Comparison of ENCODE assay signal across 28 cellular contexts in genomic region chr4:70676554-70677090, GRCh38. TPM values are rescaled to one million over a fixed set of nuclear protein-coding genes. Genes with fewer than 3 reads are reported as not detected.
A peak's percentile ranks its signal among the peaks of the same experiment; 100 is the strongest.
DNase-seq lines count a peak whose midpoint lies in the region; ATAC-seq, FAIRE-seq and TF ChIP-seq lines count a peak whose summit lies in the region.
"Had no signal": no experiment of that assay in that cellular context is flagged by ENCODE, and none has a peak within 500 bp of the region (broad histone marks: within the 10 kb centered on the region; RNA-seq: fewer than 3 reads in every experiment).

No MANE protein-coding gene starts in this region.

- no peaks in the 10 kb centered on the region for H4K20me1 ChIP-seq in BLaER1 treated with 17β-estradiol and CSF1 and Interleukin-3, amounts not matched to agents 10 nM and 100 nM
- no peaks in the 10 kb centered on the region for H4K20me1 ChIP-seq in MM.1S (ENCODE audit: insufficient read depth, low read length)
- H4K20me1 ChIP-seq in K562 (replicated peaks; ENCODE audit: control insufficient read depth, insufficient read depth, low read length) = no peaks in the 10 kb centered on the region

- no peaks in the 10 kb centered on the region for H3K9me1 ChIP-seq in K562 (ENCODE audit: control insufficient read depth, insufficient read depth, low read length)

- no peak overlapping the region for H3K9ac ChIP-seq in BLaER1 treated with 17β-estradiol and CSF1 and Interleukin-3, amounts not matched to agents 10 nM and 100 nM
- H3K9ac ChIP-seq in MM.1S (ENCODE audit: low read length) (no peak overlapping the region), K562 (ENCODE audit: insufficient read depth in 1 of 2, low read depth in 2 of 2, low read length in 2 of 2) (no peak overlapping the region)
- H3K9ac ChIP-seq: neural progenitor cell, parathyroid adenoma had no signal

- ATAC-seq in K562 (no peak; the same call in 2 of the 3 replicates), GM19035 (IDR thresholded peaks at IDR 0.05; ENCODE audit: unreplicated experiment) (no peak), HG03039 (IDR thresholded peaks at IDR 0.05; ENCODE audit: unreplicated experiment) (no peak)
- ATAC-seq: activated CD8-positive, alpha-beta memory T cell treated with anti-CD3 and anti-CD28 coated beads, Interleukin-2, amount 10 ng/mL, durations not matched to agents 7 days and 5 days; heart right ventricle; HepG2 had no signal

- TF ChIP-seq POLR2A in GM12891 (IDR thresholded peaks at IDR 0.05; ENCODE audit: low read depth, low read length) = no peak
- no peak for TF ChIP-seq POLR2A in K562 (conservative IDR thresholded peaks at IDR 0.05)

- CTCF ChIA-PET in K562 (lab: Yijun Ruan, JAX; ENCODE audit: low intra/inter-chr PET ratio) = no interaction called here

- H3K9me2 ChIP-seq in MM.1S (replicated peaks; ENCODE audit: insufficient read depth, low read length) = no peaks in the 10 kb centered on the region

- H3K4me3 ChIP-seq in BLaER1 treated with 17β-estradiol and CSF1 and Interleukin-3, amounts not matched to agents 10 nM and 100 nM = no peak overlapping the region
- no peak overlapping the region for H3K4me3 ChIP-seq in MM.1S (ENCODE audit: low read length)
- no peak overlapping the region for H3K4me3 ChIP-seq in K562
- H3K4me3 ChIP-seq: breast epithelium, heart right ventricle, left ventricle myocardium inferior, neural progenitor cell, transverse colon had no signal

- in situ Hi-C loops in K562 (cut with MboI) = no loop called here

- TF ChIP-seq CTCF in MM.1S (IDR thresholded peaks at IDR 0.05; ENCODE audit: low read length) (no peak), K562 (IDR thresholded peaks at IDR 0.05 in 2 of 3, conservative IDR thresholded peaks at IDR 0.05 in 1 of 3; ENCODE audit: insufficient read depth in 2 of 3, low read depth in 1 of 3, low read length in 3 of 3) (no peak)

- H3K36me3 ChIP-seq in BLaER1 treated with 17β-estradiol and CSF1 and Interleukin-3, amounts not matched to agents 10 nM and 100 nM = no peaks in the 10 kb centered on the region
- no peaks in the 10 kb centered on the region for H3K36me3 ChIP-seq in MM.1S (replicated peaks; ENCODE audit: insufficient read depth, low read length)
- no peaks in the 10 kb centered on the region for H3K36me3 ChIP-seq in K562 (ENCODE audit: control insufficient read depth, insufficient read depth, low read length)
- H3K36me3 ChIP-seq: breast epithelium, heart right ventricle, left ventricle myocardium inferior, neural progenitor cell, transverse colon had no signal

- H3K79me2 ChIP-seq in MM.1S (ENCODE audit: low read length) (peaks cover 16% of the 10 kb centered on the region), K562 (ENCODE audit: control insufficient read depth, insufficient read depth, low read length) (no peaks in the 10 kb centered on the region)
- H3K79me2 ChIP-seq: parathyroid adenoma had no signal

- BruUV-seq in K562 (replicated peaks; lab: Mats Ljungman, UMichigan) = no TSS peak

- no peaks in the 10 kb centered on the region for H3K9me3 ChIP-seq in BLaER1 treated with 17β-estradiol and CSF1 and Interleukin-3, amounts not matched to agents 10 nM and 100 nM (replicated peaks in 1 of 11)
- H3K9me3 ChIP-seq in MM.1S (replicated peaks; ENCODE audit: insufficient read depth, low read length) (no peaks in the 10 kb centered on the region), K562 (replicated peaks; ENCODE audit: control insufficient read depth, insufficient read depth, low read depth, low read length) (no peaks in the 10 kb centered on the region)
- H3K9me3 ChIP-seq: breast epithelium, heart right ventricle, left ventricle myocardium inferior, transverse colon had no signal

- peaks cover 0 to 50% (median 34%) of the 10 kb centered on the region in 10 experiments; a peak in 17 of 20 replicates for H3K4me1 ChIP-seq in BLaER1 treated with 17β-estradiol and CSF1 and Interleukin-3, amounts not matched to agents 10 nM and 100 nM
- H3K4me1 ChIP-seq in MM.1S (ENCODE audit: low read length) (peaks cover 53% of the 10 kb centered on the region), K562 (replicated peaks in 1 of 2; ENCODE audit: control insufficient read depth in 2 of 2, insufficient read depth in 2 of 2, low read length in 2 of 2) (no peaks in the 10 kb centered on the region)
- H3K4me1 ChIP-seq: breast epithelium, heart right ventricle, left ventricle myocardium inferior, neural progenitor cell, parathyroid adenoma, transverse colon had no signal

- peaks cover 45% of the 10 kb centered on the region for H3F3A ChIP-seq in MM.1S (ENCODE audit: insufficient read depth, low read length)

- no peak for TF ChIP-seq RAD21 in K562 (CRISPR knock-in tag; conservative IDR thresholded peaks at IDR 0.05 in 1 of 2, IDR thresholded peaks at IDR 0.05 in 1 of 2)

- H3K27ac ChIP-seq in BLaER1 treated with 17β-estradiol and CSF1 and Interleukin-3, amounts not matched to agents 10 nM and 100 nM = no peak overlapping the region; a peak in 1 of 22 replicates
- H3K27ac ChIP-seq in MM.1S (ENCODE audit: low read length) (peak overlapping the region; percentile 99; the same call in 1 of the 2 replicates), K562 (ENCODE audit: extremely low read depth, low read depth, low read length) (no peak overlapping the region)
- H3K27ac ChIP-seq: breast epithelium, heart right ventricle, left ventricle myocardium inferior, neural progenitor cell, parathyroid adenoma had no signal

- POLR2A ChIA-PET in K562 (lab: Yijun Ruan, JAX) = no interaction called here

- WGBS in K562 (ENCODE audit: insufficient coverage, low coverage, missing lambda C conversion rate) = 46% methylated on average over 3 of the region's 6 CpGs

- no peak for TF ChIP-seq EP300 in K562 (IDR thresholded peaks at IDR 0.05; ENCODE audit: low read length)

- FAIRE-seq in GM12891 (lab: Jason Lieb, UNC) (peak; percentile 66), K562 (lab: Jason Lieb, UNC) (no peak)
- FAIRE-seq: HepG2 had no signal

- no peaks in the 10 kb centered on the region for H3K27me3 ChIP-seq in BLaER1 treated with 17β-estradiol and CSF1 and Interleukin-3, amounts not matched to agents 10 nM and 100 nM
- H3K27me3 ChIP-seq in MM.1S (replicated peaks; ENCODE audit: insufficient read depth, low read length) = no peaks in the 10 kb centered on the region
- H3K27me3 ChIP-seq in K562 (ENCODE audit: control insufficient read depth in 2 of 2, insufficient read depth in 2 of 2, low read length in 2 of 2) = no peaks in the 10 kb centered on the region
- H3K27me3 ChIP-seq: breast epithelium, heart right ventricle, neural progenitor cell, transverse colon had no signal

- DNase-seq in GM12891 (ENCODE audit: insufficient read length, low spot score) (no peak), MM.1S (no peak), K562 (ENCODE audit: extremely low read depth in 1 of 4, low spot score in 3 of 4) (no peak), NCI-H2196 (lab: John Stamatoyannopoulos, UW; ENCODE audit: unreplicated experiment) (no peak)
- DNase-seq: activated CD4-positive, alpha-beta T cell treated with anti-CD3 and anti-CD28 coated beads for 48 hours; activated CD8-positive, alpha-beta memory T cell treated with anti-CD3 and anti-CD28 coated beads, Interleukin-2, amount 10 ng/mL, durations not matched to agents 7 days and 5 days; activated T-cell treated with anti-CD3 and anti-CD28 coated beads, Interleukin-2, amount 50 U/mL, for 48 hours; amniotic stem cell; CD4-positive, CD25-positive, alpha-beta regulatory T cell; foreskin melanocyte; H7; heart right ventricle; left ventricle myocardium inferior; mesendoderm; NCI-H1105; NCI-H187 treated with DMSO at 0.1 percent for 48 hours; NCI-H526; retina; SIG-M5; transverse colon had no signal

- H2AFZ ChIP-seq in MM.1S (ENCODE audit: low read length) (no peak overlapping the region), K562 (ENCODE audit: low read depth, low read length) (peak overlapping the region; percentile 5; the same call in 1 of the 2 replicates)
- H2AFZ ChIP-seq: neural progenitor cell, parathyroid adenoma had no signal

- H3K4me2 ChIP-seq in BLaER1 treated with 17β-estradiol and CSF1 and Interleukin-3, amounts not matched to agents 10 nM and 100 nM = peak overlapping the region in 9 of 11 experiments; percentile 33 to 67 (median 43); a peak in 17 of 22 replicates
- H3K4me2 ChIP-seq in MM.1S (ENCODE audit: low read depth, low read length) = no peak overlapping the region
- H3K4me2 ChIP-seq in K562 (ENCODE audit: insufficient read depth, low read length) = no peak overlapping the region
- H3K4me2 ChIP-seq: neural progenitor cell had no signal

- intact Hi-C loops in K562 (cut with micrococcal nuclease) = no loop called here

RNA-seq across cellular contexts. Expression of gene JCHAIN, which starts 10.3 kb away (rescaled TPM):
- 110 TPM for polyA plus RNA-seq in GM12891 (2012; ENCODE audit: low read depth, missing spikeins)
- not detected in 2 replicates for total RNA-seq in K562 (2011; cell fraction: chromatin; rRNA removed; ENCODE audit: low replicate concordance)
- not detected in 2 replicates for total RNA-seq in K562 (2011; cell fraction: nucleolus; rRNA removed)
- total RNA-seq in K562 (2011; cell fraction: nucleoplasm; rRNA removed) = not detected in 2 replicates
- not detected in 2 replicates for total RNA-seq in K562 (2014; rRNA removed)
- total RNA-seq in K562 (2014; rRNA removed; fragmentation: Illumina TruSeq; extraction: Trizol) = not detected in 2 replicates
- not detected in 2 replicates for total RNA-seq in K562 (2015; rRNA removed; fragmentation: Illumina TruSeq; extraction: Trizol)
- total RNA-seq in K562 (2021) = 0.27 and 0.33 TPM in 2 replicates
- polyA plus RNA-seq in K562 (2011; rRNA removed) = 0.08 TPM in 1 of 2 replicates, not detected in the other
- polyA plus RNA-seq in K562 (2011; cell fraction: cytosol; rRNA removed) = not detected in 2 replicates
- not detected in 2 replicates for polyA plus RNA-seq in K562 (2011; cell fraction: nucleus; rRNA removed)
- polyA plus RNA-seq in K562 (2012) = 0.08 and 0.40 TPM in 2 replicates
- 0.32 TPM in 1 of 2 replicates, not detected in the other for polyA plus RNA-seq in K562 (2014; fragmentation: Illumina TruSeq; extraction: Trizol)
- under 1 TPM; 0.04 to 0.20 TPM for polyA plus RNA-seq in K562 (2014; fragmentation: Nextera tagmentation; extraction: Ambion mirVana)
- 0.68 TPM in 1 of 2 replicates, not detected in the other for polyA plus RNA-seq in K562 (2014; rRNA removed)
- polyA minus RNA-seq in K562 (2011; rRNA and poly(A)+ RNA removed) = not detected in 2 replicates
- not detected in 2 replicates for polyA minus RNA-seq in K562 (2011; cell fraction: cytosol; rRNA and poly(A)+ RNA removed)
- not detected in 2 replicates for polyA minus RNA-seq in K562 (2011; cell fraction: nucleus; rRNA and poly(A)+ RNA removed)
- total RNA-seq: activated CD8-positive, alpha-beta memory T cell treated with anti-CD3 and anti-CD28 coated beads, Interleukin-2, amount 10 ng/mL, durations not matched to agents 7 days and 5 days; H7; HepG2 had no signal
- polyA plus RNA-seq: HepG2, keratinocyte had no signal

RNA-seq across cellular contexts. Expression of gene UTP3, which starts 11.7 kb away (rescaled TPM):
- 31.5 TPM for polyA plus RNA-seq in GM12891 (2012; ENCODE audit: low read depth, missing spikeins)
- 6.4 and 21.4 TPM in 2 replicates for total RNA-seq in K562 (2011; cell fraction: chromatin; rRNA removed; ENCODE audit: low replicate concordance)
- 6.3 and 6.5 TPM in 2 replicates for total RNA-seq in K562 (2011; cell fraction: nucleolus; rRNA removed)
- 10.2 and 12.8 TPM in 2 replicates for total RNA-seq in K562 (2011; cell fraction: nucleoplasm; rRNA removed)
- 32.2 and 34.0 TPM in 2 replicates for total RNA-seq in K562 (2014; rRNA removed)
- 34.5 and 35.0 TPM in 2 replicates for total RNA-seq in K562 (2014; rRNA removed; fragmentation: Illumina TruSeq; extraction: Trizol)
- 30.6 and 32.4 TPM in 2 replicates for total RNA-seq in K562 (2015; rRNA removed; fragmentation: Illumina TruSeq; extraction: Trizol)
- 33.4 and 38.8 TPM in 2 replicates for total RNA-seq in K562 (2021)
- 17.2 and 30.9 TPM in 2 replicates for polyA plus RNA-seq in K562 (2011; rRNA removed)
- polyA plus RNA-seq in K562 (2011; cell fraction: cytosol; rRNA removed) = 12.1 and 15.7 TPM in 2 replicates
- 7.1 and 7.7 TPM in 2 replicates for polyA plus RNA-seq in K562 (2011; cell fraction: nucleus; rRNA removed)
- polyA plus RNA-seq in K562 (2012) = 35.7 and 50.1 TPM in 2 replicates
- 59.1 and 69.3 TPM in 2 replicates for polyA plus RNA-seq in K562 (2014; fragmentation: Illumina TruSeq; extraction: Trizol)
- polyA plus RNA-seq in K562 (2014; fragmentation: Nextera tagmentation; extraction: Ambion mirVana) = 10 to 100 TPM; 11.9 to 12.4 TPM
- polyA plus RNA-seq in K562 (2014; rRNA removed) = 54.6 and 64.8 TPM in 2 replicates
- 12.6 and 17.2 TPM in 2 replicates for polyA minus RNA-seq in K562 (2011; rRNA and poly(A)+ RNA removed)
- 6.4 and 9.3 TPM in 2 replicates for polyA minus RNA-seq in K562 (2011; cell fraction: cytosol; rRNA and poly(A)+ RNA removed)
- 4.4 and 8.4 TPM in 2 replicates for polyA minus RNA-seq in K562 (2011; cell fraction: nucleus; rRNA and poly(A)+ RNA removed)

RNA-seq across cellular contexts. Expression of gene RUFY3, which starts 45.1 kb away (rescaled TPM):
- 8.8 TPM for polyA plus RNA-seq in GM12891 (2012; ENCODE audit: low read depth, missing spikeins)
- total RNA-seq in K562 (2011; cell fraction: chromatin; rRNA removed; ENCODE audit: low replicate concordance) = 17.6 and 69.3 TPM in 2 replicates
- total RNA-seq in K562 (2011; cell fraction: nucleolus; rRNA removed) = 10.0 and 18.6 TPM in 2 replicates
- total RNA-seq in K562 (2011; cell fraction: nucleoplasm; rRNA removed) = 28.0 and 44.3 TPM in 2 replicates
- total RNA-seq in K562 (2014; rRNA removed) = 20.0 and 22.2 TPM in 2 replicates
- total RNA-seq in K562 (2014; rRNA removed; fragmentation: Illumina TruSeq; extraction: Trizol) = 28.1 and 30.8 TPM in 2 replicates
- total RNA-seq in K562 (2015; rRNA removed; fragmentation: Illumina TruSeq; extraction: Trizol) = 25.0 and 25.3 TPM in 2 replicates
- 24.0 and 31.1 TPM in 2 replicates for total RNA-seq in K562 (2021)
- 18.2 and 21.5 TPM in 2 replicates for polyA plus RNA-seq in K562 (2011; rRNA removed)
- polyA plus RNA-seq in K562 (2011; cell fraction: cytosol; rRNA removed) = 4.5 and 4.7 TPM in 2 replicates
- polyA plus RNA-seq in K562 (2011; cell fraction: nucleus; rRNA removed) = 28.3 and 29.4 TPM in 2 replicates
- polyA plus RNA-seq in K562 (2012) = 11.2 and 23.7 TPM in 2 replicates
- polyA plus RNA-seq in K562 (2014; fragmentation: Illumina TruSeq; extraction: Trizol) = 16.0 and 18.6 TPM in 2 replicates
- polyA plus RNA-seq in K562 (2014; fragmentation: Nextera tagmentation; extraction: Ambion mirVana) = 1 to 10 TPM; 4.2 to 4.5 TPM
- polyA plus RNA-seq in K562 (2014; rRNA removed) = 15.1 and 15.4 TPM in 2 replicates
- 19.9 and 21.8 TPM in 2 replicates for polyA minus RNA-seq in K562 (2011; rRNA and poly(A)+ RNA removed)
- polyA minus RNA-seq in K562 (2011; cell fraction: cytosol; rRNA and poly(A)+ RNA removed) = 9.9 and 16.1 TPM in 2 replicates
- polyA minus RNA-seq in K562 (2011; cell fraction: nucleus; rRNA and poly(A)+ RNA removed) = 13.6 and 17.3 TPM in 2 replicates

RNA-seq across cellular contexts. Expression of gene ENAM, which starts 48.1 kb away (rescaled TPM):
- polyA plus RNA-seq in GM12891 (2012; ENCODE audit: low read depth, missing spikeins) = not detected
- not detected in 2 replicates for total RNA-seq in K562 (2011; cell fraction: chromatin; rRNA removed; ENCODE audit: low replicate concordance)
- not detected in 2 replicates for total RNA-seq in K562 (2011; cell fraction: nucleolus; rRNA removed)
- total RNA-seq in K562 (2011; cell fraction: nucleoplasm; rRNA removed) = not detected in 2 replicates
- total RNA-seq in K562 (2014; rRNA removed) (0.09 TPM in 1 of 2 replicates, not detected in the other), K562 (2014; rRNA removed; fragmentation: Illumina TruSeq; extraction: Trizol) (0.13 TPM in 1 of 2 replicates, not detected in the other), K562 (2015; rRNA removed; fragmentation: Illumina TruSeq; extraction: Trizol) (0.04 and 0.08 TPM in 2 replicates), K562 (2021) (0.04 TPM in 1 of 2 replicates, not detected in the other)
- polyA plus RNA-seq in K562 (2011; rRNA removed) (not detected in 2 replicates), K562 (2014; fragmentation: Illumina TruSeq; extraction: Trizol) (not detected in 2 replicates), K562 (2014; fragmentation: Nextera tagmentation; extraction: Ambion mirVana) (not detected), K562 (2014; rRNA removed) (not detected in 2 replicates)
- polyA plus RNA-seq in K562 (2011; cell fraction: cytosol; rRNA removed) = not detected in 2 replicates
- not detected in 2 replicates for polyA plus RNA-seq in K562 (2011; cell fraction: nucleus; rRNA removed)
- 0.07 TPM in 1 of 2 replicates, not detected in the other for polyA plus RNA-seq in K562 (2012)
- polyA minus RNA-seq in K562 (2011; rRNA and poly(A)+ RNA removed) = not detected in 2 replicates
- polyA minus RNA-seq in K562 (2011; cell fraction: cytosol; rRNA and poly(A)+ RNA removed) = not detected in 2 replicates
- polyA minus RNA-seq in K562 (2011; cell fraction: nucleus; rRNA and poly(A)+ RNA removed) = not detected in 2 replicates
- total RNA-seq: activated CD8-positive, alpha-beta memory T cell treated with anti-CD3 and anti-CD28 coated beads, Interleukin-2, amount 10 ng/mL, durations not matched to agents 7 days and 5 days; CD4-positive, CD25-positive, alpha-beta regulatory T cell; H7; HepG2; transverse colon had no signal
- polyA plus RNA-seq: CD4-positive, CD25-positive, alpha-beta regulatory T cell; HepG2; keratinocyte had no signal

Comparison
In these comparisons a context has a peak if more than half of its experiments do, and no peak if none do; other contexts are left out.
1. H3K4me2 ChIP-seq: peak in BLaER1 treated with 17β-estradiol and CSF1 and Interleukin-3, amounts not matched to agents 10 nM and 100 nM (9 of 11); none in MM.1S (single experiment) and K562 (single experiment).